Comparison of ENCODE assay signal across 14 cellular contexts in genomic region chr11:15590131-15590530, GRCh38.
"Had no signal": no experiment of that assay in that cellular context is flagged by ENCODE, and none has a peak within 500 bp of the region (broad histone marks: within the 10 kb centered on the region; RNA-seq: fewer than 3 reads in every experiment).

No MANE protein-coding gene starts in this region.

- H3K4me1 ChIP-seq: ascending aorta, parathyroid adenoma, right lobe of liver had no signal

- DNase-seq: activated CD4-positive, alpha-beta T cell treated with anti-CD3 and anti-CD28 coated beads, Interleukin-2, amount 50 U/mL, for 4 hours; activated effector memory CD4-positive, alpha-beta T cell treated with anti-CD3 and anti-CD28 coated beads, Interleukin-2, amount 50 U/mL, for 16 hours; activated T-cell treated with anti-CD3 and anti-CD28 coated beads, Interleukin-2, amount 50 U/mL, for 72 hours; left colon; right lobe of liver; small intestine; stimulated activated CD4-positive, alpha-beta T cell treated with anti-CD3 and anti-CD28 coated beads, Interleukin-15, amount 100 ng/mL, for 24 hours; stimulated activated CD4-positive, alpha-beta T cell treated with anti-CD3 and anti-CD28 coated beads, Interleukin-2, amount 100 ng/mL, for 48 hours had no signal

- H3K36me3 ChIP-seq: ascending aorta, neutrophil, right lobe of liver, tibial nerve had no signal

- H3K27me3 ChIP-seq: ascending aorta, neutrophil, right lobe of liver, tibial nerve had no signal

- H3K9me3 ChIP-seq: ascending aorta, neutrophil, right lobe of liver, tibial nerve had no signal

- H3K4me3 ChIP-seq: ascending aorta, coronary artery, lung, right lobe of liver, tibial nerve had no signal

- H3K27ac ChIP-seq: ascending aorta, coronary artery, neutrophil, parathyroid adenoma, right lobe of liver, tibial nerve had no signal
